ENCODE assay signal across 8 cellular contexts in the genomic region with DNA sequence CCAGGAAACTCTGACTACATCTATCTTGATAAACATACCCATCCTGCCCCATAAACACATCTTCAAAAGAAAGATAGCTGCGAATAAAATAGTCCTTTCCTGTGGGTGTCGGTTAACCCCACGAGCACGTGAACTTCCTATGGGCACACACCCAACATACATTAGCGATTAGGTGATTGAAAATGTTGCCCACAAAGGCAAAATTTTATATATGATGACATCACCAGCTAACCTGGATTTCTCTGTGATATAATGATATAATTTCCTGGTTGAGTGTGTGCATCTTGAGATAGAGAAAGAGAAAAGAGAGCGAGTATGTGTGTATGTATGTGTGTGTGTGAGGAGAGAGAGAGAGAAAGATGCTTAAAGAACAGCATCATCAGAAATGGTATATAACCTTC.
A peak's percentile ranks its signal among the peaks of the same experiment; 100 is the strongest.
DNase-seq lines count a peak whose midpoint lies in the region; ATAC-seq and TF ChIP-seq lines count a peak whose summit lies in the region.

No MANE protein-coding gene starts in this region.

- TF ChIP-seq CTCF in fibroblast of villous mesenchyme (IDR thresholded peaks at IDR 0.05; ENCODE audit: insufficient read depth, low read depth, low read length) = no peak

- peak; percentile 7 for ATAC-seq in GM21576 (IDR thresholded peaks at IDR 0.05; ENCODE audit: unreplicated experiment)

- DNase-seq in COR-L47 (lab: John Stamatoyannopoulos, UW) = peak; percentile 49
- peak; percentile 62 for DNase-seq in NCI-H2227 (lab: John Stamatoyannopoulos, UW; ENCODE audit: unreplicated experiment)
- DNase-seq in activated CD8-positive, alpha-beta memory T cell treated with anti-CD3 and anti-CD28 coated beads for 24 hours = peak; percentile 66
- DNase-seq in fibroblast of villous mesenchyme (ENCODE audit: low read depth) = peak; percentile 65
- peak; percentile 17 for DNase-seq in stimulated activated CD8-positive, alpha-beta memory T cell treated with anti-CD3 and anti-CD28 coated beads, Interleukin-15, amount 100 ng/mL, for 1 hour (ENCODE audit: low read depth)
- no peak for DNase-seq in mesenteric fat pad (ENCODE audit: low spot score)
- no peak for DNase-seq in epidermal melanocyte (ENCODE audit: insufficient read length, low spot score)

- H3K4me3 ChIP-seq in fibroblast of villous mesenchyme (ENCODE audit: low read depth, low read length) = peak overlapping the region; percentile 80

Comparison
In these comparisons a context has a peak if more than half of its experiments do, and no peak if none do; other contexts are left out.
1. DNase-seq: peak in COR-L47 (single experiment), NCI-H2227 (single experiment), activated CD8-positive, alpha-beta memory T cell treated with anti-CD3 and anti-CD28 coated beads for 24 hours (single experiment), fibroblast of villous mesenchyme (single experiment) and stimulated activated CD8-positive, alpha-beta memory T cell treated with anti-CD3 and anti-CD28 coated beads, Interleukin-15, amount 100 ng/mL, for 1 hour (single experiment); none in mesenteric fat pad (single experiment) and epidermal melanocyte (single experiment).